Comparison of ENCODE assay signal across 15 cellular contexts in the genomic region with DNA sequence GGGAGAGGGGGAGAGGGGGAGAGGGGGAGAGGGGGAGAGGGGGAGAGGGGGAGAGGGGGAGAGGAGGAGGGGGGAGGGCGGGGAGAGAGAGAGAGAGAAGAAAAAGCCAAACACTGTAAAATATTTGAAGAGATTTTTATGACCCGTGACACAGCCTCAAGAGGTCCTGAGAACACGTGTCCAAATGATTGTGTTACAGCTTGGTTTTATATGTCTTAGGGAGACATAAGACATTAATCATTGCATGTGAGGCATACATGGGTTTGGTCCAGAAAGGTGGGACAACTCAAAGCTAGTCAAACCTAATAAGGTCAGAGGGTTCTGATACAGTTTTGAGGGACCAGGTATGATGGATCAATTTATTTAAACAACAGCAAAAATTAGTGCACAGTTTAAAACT.
DNase-seq lines count a peak whose midpoint lies in the region; ATAC-seq, FAIRE-seq and TF ChIP-seq lines count a peak whose summit lies in the region.
"Had no signal": no experiment of that assay in that cellular context is flagged by ENCODE, and none has a peak within 500 bp of the region (broad histone marks: within the 10 kb centered on the region; RNA-seq: fewer than 3 reads in every experiment).

No MANE protein-coding gene starts in this region.

- no peak for TF ChIP-seq POLR2A in HepG2 (IDR thresholded peaks at IDR 0.05; ENCODE audit: insufficient read depth in 1 of 2, low read depth in 2 of 2, low read length in 2 of 2)
- TF ChIP-seq POLR2A in right lobe of liver (IDR thresholded peaks at IDR 0.05) = no peak

- H3K9ac ChIP-seq in HepG2 (ENCODE audit: insufficient read depth, low read depth, low read length) = no peak overlapping the region

- no peaks in the 10 kb centered on the region for H3K79me2 ChIP-seq in HepG2 (ENCODE audit: insufficient read depth, low read length)

- H3K9me3 ChIP-seq in HepG2 (ENCODE audit: low read length) = no peaks in the 10 kb centered on the region
- no peaks in the 10 kb centered on the region for H3K9me3 ChIP-seq in right lobe of liver

- H3K4me3 ChIP-seq in HepG2 (replicated peaks in 1 of 3; ENCODE audit: insufficient read depth in 1 of 3, low read depth in 2 of 3, low read length in 3 of 3) (no peak overlapping the region), right lobe of liver (no peak overlapping the region), kidney epithelial cell (ENCODE audit: low read depth, low read length) (no peak overlapping the region)
- H3K4me3 ChIP-seq: PC-9 had no signal

- no peaks in the 10 kb centered on the region for H3K36me3 ChIP-seq in HepG2 (replicated peaks in 1 of 2; ENCODE audit: control insufficient read depth in 1 of 2, insufficient read depth in 2 of 2, low read length in 2 of 2)
- H3K36me3 ChIP-seq in right lobe of liver = no peaks in the 10 kb centered on the region
- no peaks in the 10 kb centered on the region for H3K36me3 ChIP-seq in kidney epithelial cell (ENCODE audit: control insufficient read depth, insufficient read depth, low read length)

- WGBS in HepG2 (ENCODE audit: low lambda C conversion rate) = 1% methylated on average over 3 of the region's 3 CpGs
- 73% methylated on average over 2 of the region's 3 CpGs for WGBS in right lobe of liver (ENCODE audit: insufficient coverage, low coverage, low lambda C conversion rate, missing lambda C conversion rate)

- no peak for ATAC-seq in HepG2
- no peak for ATAC-seq in right lobe of liver
- no peak for ATAC-seq in HG03342 (IDR thresholded peaks at IDR 0.05; ENCODE audit: unreplicated experiment)

- no peak for TF ChIP-seq EP300 in HepG2 (IDR thresholded peaks at IDR 0.05; ENCODE audit: low read depth in 2 of 2, low read length in 2 of 2)
- no peak for TF ChIP-seq EP300 in HepG2 (CRISPR knock-in tag; IDR thresholded peaks at IDR 0.05; ENCODE audit: borderline replicate concordance)

- TF ChIP-seq CTCF in HepG2 (CRISPR knock-in tag; IDR thresholded peaks at IDR 0.05) = no peak
- no peak for TF ChIP-seq CTCF in right lobe of liver (IDR thresholded peaks at IDR 0.05)
- TF ChIP-seq CTCF in RWPE1 (conservative IDR thresholded peaks at IDR 0.05; ENCODE audit: low read depth) = no peak
- TF ChIP-seq CTCF in kidney epithelial cell (IDR thresholded peaks at IDR 0.05; ENCODE audit: insufficient read depth, low read length, poor library complexity, severe bottlenecking) = no peak

- H3K4me2 ChIP-seq in HepG2 (ENCODE audit: low read depth, low read length) = no peak overlapping the region
- H3K4me2 ChIP-seq: PC-9 had no signal

- no peak for FAIRE-seq in HepG2 (lab: Jason Lieb, UNC)
- FAIRE-seq: G401.6 had no signal

- no peak overlapping the region for H2AFZ ChIP-seq in HepG2 (ENCODE audit: low read length)
- H2AFZ ChIP-seq: PC-9 had no signal

- in situ Hi-C loops in HepG2 (cut with HindIII; ENCODE audit: extremely low pct_ligation_motif_present, low pct_unique_long_range_greater_than_20kb) = no loop called here

- H3K27me3 ChIP-seq in HepG2 (ENCODE audit: control insufficient read depth in 1 of 2, insufficient read depth in 2 of 2, low read length in 2 of 2) (no peaks in the 10 kb centered on the region), right lobe of liver (no peaks in the 10 kb centered on the region), kidney epithelial cell (ENCODE audit: control insufficient read depth, insufficient read depth, low read length) (no peaks in the 10 kb centered on the region)

- BruUV-seq in HepG2 (replicated peaks; lab: Mats Ljungman, UMichigan) = no TSS peak

- POLR2A ChIA-PET in HepG2 (lab: Yijun Ruan, JAX) = no interaction called here
- POLR2A ChIA-PET in RWPE1 (lab: Yijun Ruan, JAX; ENCODE audit: low non-redundant PET) = no interaction called here

- no peaks in the 10 kb centered on the region for H4K20me1 ChIP-seq in HepG2 (ENCODE audit: insufficient read depth, low read length)

- CTCF ChIA-PET in HepG2 (lab: Yijun Ruan, JAX; ENCODE audit: low intra/inter-chr PET ratio, low total read pairs) (no interaction called here), RWPE1 (lab: Yijun Ruan, JAX) (interaction anchor here (0.6 kb wide), 1 partner anchor 9 kb away, joined by 3 read pairs; no protein-coding TSS in a partner anchor)

- no peak for TF ChIP-seq RAD21 in HepG2 (CRISPR knock-in tag; IDR thresholded peaks at IDR 0.05)

- H3K4me1 ChIP-seq in HepG2 (ENCODE audit: insufficient read depth, low read length) (no peaks in the 10 kb centered on the region), right lobe of liver (no peaks in the 10 kb centered on the region)

- H3K27ac ChIP-seq in HepG2 (ENCODE audit: extremely low read length, insufficient read depth, low read length) (no peak overlapping the region), right lobe of liver (no peak overlapping the region), RWPE1 (peak overlapping the region; percentile 68)
- H3K27ac ChIP-seq: PC-9 had no signal

- DNase-seq in HepG2 (ENCODE audit: low spot score) (no peak), right lobe of liver (no peak), RWPE1 (ENCODE audit: low spot score) (no peak), kidney epithelial cell (ENCODE audit: low read depth) (peak; percentile 48), HPDE6-E6E7 (ENCODE audit: extremely low spot score) (no peak), NCI-H2107 treated with DMSO at 0.1 percent for 48 hours (lab: John Stamatoyannopoulos, UW; ENCODE audit: unreplicated experiment) (no peak)
- DNase-seq: AML-193, DMS153, KG1, NCI-H1048, NCI-H2107, NCI-H446 treated with DMSO at 0.1 percent for 48 hours, PC-9 had no signal

- intact Hi-C loops in HepG2 (cut with micrococcal nuclease; ENCODE audit: unreplicated experiment) (no loop called here), right lobe of liver (cut with DNase I) (no loop called here)

TF ChIP-seq in HepG2, 621 proteins besides CTCF, POLR2A, EP300 and RAD21:
- peak; percentile 53 for TF ChIP-seq HNRNPK (IDR thresholded peaks at IDR 0.05; ENCODE audit: low read depth, low read length, poor library complexity, severe bottlenecking)
- TF ChIP-seq RBM39 (IDR thresholded peaks at IDR 0.05; ENCODE audit: low read depth, low read length, poor library complexity, severe bottlenecking) = no peak
